In genomic region chr9:96777539-96777864, GRCh38 we compare ENCODE assay signal across 8 cellular contexts. TPM values are rescaled to one million over a fixed set of nuclear protein-coding genes. Genes with fewer than 3 reads are reported as not detected.
A peak's percentile ranks its signal among the peaks of the same experiment; 100 is the strongest.
DNase-seq lines count a peak whose midpoint lies in the region; ATAC-seq and TF ChIP-seq lines count a peak whose summit lies in the region.

No MANE protein-coding gene starts in this region.

- H3K4me3 ChIP-seq in iPS-11a (ENCODE audit: low read depth, low read length) (peak overlapping the region; percentile 61), subcutaneous abdominal adipose tissue (ENCODE audit: low read depth in 1 of 5, low read length in 5 of 5) (peak overlapping the region; percentile 90 to 95 (median 93))

- H3K4me1 Mint-ChIP-seq in activated B cell treated with CpG ODN at 0.5 μM for 24 hours = peaks cover 25% of the 10 kb centered on the region

- peaks cover 0 to 3% (median 2%) of the 10 kb centered on the region in 5 donors for H3K9me3 ChIP-seq in subcutaneous abdominal adipose tissue (ENCODE audit: control insufficient read depth in 5 of 5, low read length in 5 of 5)

- intact Hi-C loops in activated B cell treated with CpG ODN at 0.5 μM for 24 hours (cut with micrococcal nuclease) = loop anchor here (5.0 to 10.0 kb wide), 4 partner anchors 360 to 917 kb away; partner anchors contain the start of genes NCBP1, TDRD7, TSTD2 and XPA

- TF ChIP-seq CTCF in 22Rv1 (IDR thresholded peaks at IDR 0.05) (no peak), activated B cell treated with CpG ODN at 0.5 μM for 24 hours (IDR thresholded peaks at IDR 0.05) (no peak)

- peaks cover 4 to 18% (median 9%) of the 10 kb centered on the region in 5 donors for H3K4me1 ChIP-seq in subcutaneous abdominal adipose tissue (ENCODE audit: control insufficient read depth in 5 of 5, insufficient read depth in 5 of 5, low read length in 5 of 5)

- CTCF ChIA-PET in activated B cell treated with CpG ODN at 0.5 μM for 24 hours (lab: Charles Lee) = no interaction called here

- H3K9me3 Mint-ChIP-seq in activated B cell treated with CpG ODN at 0.5 μM for 24 hours = peaks cover 3% of the 10 kb centered on the region

- H3K36me3 ChIP-seq in subcutaneous abdominal adipose tissue (ENCODE audit: control insufficient read depth in 5 of 5, insufficient read depth in 5 of 5, low read length in 5 of 5) = peaks cover 19 to 33% (median 27%) of the 10 kb centered on the region in 5 donors

- no peaks in the 10 kb centered on the region for H3K27me3 ChIP-seq in subcutaneous abdominal adipose tissue (ENCODE audit: control insufficient read depth in 5 of 5, insufficient read depth in 4 of 5, low read length in 5 of 5)

- H3K4me3 Mint-ChIP-seq in activated B cell treated with CpG ODN at 0.5 μM for 24 hours = peak overlapping the region; percentile 99

- ATAC-seq in GM19324 (IDR thresholded peaks at IDR 0.05; ENCODE audit: low FRiP score, unreplicated experiment) = peak; percentile 26
- no peak for ATAC-seq in activated B cell treated with CpG ODN at 0.5 μM for 24 hours (ENCODE audit: low read depth)
- no peak for ATAC-seq in HG02885 (IDR thresholded peaks at IDR 0.05; ENCODE audit: poor library complexity, unreplicated experiment)

- H3K36me3 Mint-ChIP-seq in activated B cell treated with CpG ODN at 0.5 μM for 24 hours (ENCODE audit: low read depth) = peaks cover 36% of the 10 kb centered on the region

- POLR2A ChIA-PET in activated B cell treated with CpG ODN at 0.5 μM for 24 hours (lab: Charles Lee) = interaction anchor here (1.3 to 1.6 kb wide), 2 partner anchors 77 to 210 kb away, joined by 3 to 4 read pairs; partner anchors contain the start of gene ZNF782

- H3K27me3 Mint-ChIP-seq in activated B cell treated with CpG ODN at 0.5 μM for 24 hours = no peaks in the 10 kb centered on the region

- DNase-seq in activated B cell treated with CpG ODN at 0.5 μM for 24 hours (no peak), mesenteric fat pad (ENCODE audit: low spot score) (no peak), NCI-H1436 treated with DMSO at 0.1 percent for 48 hours (lab: John Stamatoyannopoulos, UW) (no peak)

- peak overlapping the region; percentile 39 to 92 (median 79) for H3K9ac ChIP-seq in subcutaneous abdominal adipose tissue (ENCODE audit: low read length in 5 of 5)

- H3K27ac Mint-ChIP-seq in activated B cell treated with CpG ODN at 0.5 μM for 24 hours = peak overlapping the region; percentile 96

- H3K27ac ChIP-seq in 22Rv1 = peak overlapping the region; percentile 75
- H3K27ac ChIP-seq in subcutaneous abdominal adipose tissue (ENCODE audit: low read depth, low read length) = peak overlapping the region; percentile 37

RNA-seq across cellular contexts. Expression of gene ZNF510, which starts 0.4 kb away (rescaled TPM):
- total RNA-seq in activated B cell treated with CpG ODN at 0.5 μM for 24 hours (13.3 and 18.4 TPM in 2 replicates), mesenteric fat pad (7.7 TPM)
